Comparison of ENCODE assay signal across 36 cellular contexts in genomic region chr3:37943126-37943525, GRCh38. TPM values are rescaled to one million over a fixed set of nuclear protein-coding genes. Genes with fewer than 3 reads are reported as not detected.
DNase-seq lines count a peak whose midpoint lies in the region; ATAC-seq and TF ChIP-seq lines count a peak whose summit lies in the region.
"Had no signal": no experiment of that assay in that cellular context is flagged by ENCODE, and none has a peak within 500 bp of the region (broad histone marks: within the 10 kb centered on the region; RNA-seq: fewer than 3 reads in every experiment).

No MANE protein-coding gene starts in this region.

- TF ChIP-seq CTCF in PC-9 (conservative IDR thresholded peaks at IDR 0.05) (no peak), colonic mucosa (IDR thresholded peaks at IDR 0.05) (no peak)

- POLR2A ChIA-PET in PC-9 (lab: Charles Lee; ENCODE audit: unreplicated experiment) = no interaction called here

- no peak overlapping the region for H3K27ac Mint-ChIP-seq in activated T-cell treated with anti-CD3 and anti-CD28 coated beads, Interleukin-2, amount 50 U/mL, for 24 hours
- H3K27ac Mint-ChIP-seq: activated B cell treated with CpG ODN at 0.5 μM for 24 hours; activated naive CD8-positive, alpha-beta T cell; CD8-positive, alpha-beta T cell; effector memory CD8-positive, alpha-beta T cell; natural killer cell treated with Interleukin-12 subunit alpha and Interleukin-12 subunit beta and Interleukin-15 and Interleukin-18, amount 100 ng/mL, for 72 hours; stimulated activated naive CD8-positive, alpha-beta T cell treated with anti-CD3 and anti-CD28 coated beads, Interleukin-15, Interleukin-2, amounts not matched to agents 100 ng/mL and 50 ng/mL, for 24 hours had no signal

- peaks cover 44% of the 10 kb centered on the region for H3F3A ChIP-seq in PC-9 (ENCODE audit: insufficient read depth, low read depth)

- no peaks in the 10 kb centered on the region for H3K27me3 ChIP-seq in PC-9 (ENCODE audit: insufficient read depth, low read depth)
- H3K27me3 ChIP-seq in colonic mucosa = no peaks in the 10 kb centered on the region
- no peaks in the 10 kb centered on the region for H3K27me3 ChIP-seq in muscle layer of colon (ENCODE audit: control insufficient read depth in 1 of 2, insufficient read depth in 2 of 2, low read length in 2 of 2)
- H3K27me3 ChIP-seq in stomach smooth muscle (ENCODE audit: control insufficient read depth in 1 of 2, insufficient read depth in 2 of 2, low read length in 2 of 2) = no peaks in the 10 kb centered on the region
- H3K27me3 ChIP-seq: BE2C, left lung, thyroid gland had no signal

- H3K27ac ChIP-seq in PC-9 (peak overlapping the region; percentile 88), colonic mucosa (peak overlapping the region; percentile 16), muscle layer of colon (ENCODE audit: low read depth, low read length) (peak overlapping the region; percentile 36), stomach smooth muscle (ENCODE audit: low read length) (peak overlapping the region; percentile 66)
- H3K27ac ChIP-seq: thyroid gland had no signal

- CTCF ChIA-PET in PC-9 (lab: Charles Lee) = no interaction called here

- peaks cover 74% of the 10 kb centered on the region for H3K79me2 ChIP-seq in PC-9 (ENCODE audit: low read depth)

- H3K4me1 ChIP-seq in PC-9 (replicated peaks; ENCODE audit: insufficient read depth) (peaks cover 62% of the 10 kb centered on the region), colonic mucosa (peaks cover 25% of the 10 kb centered on the region), muscle layer of colon (ENCODE audit: insufficient read depth, low read length) (peaks cover 76% of the 10 kb centered on the region), stomach smooth muscle (ENCODE audit: control insufficient read depth, insufficient read depth, low read length) (peaks cover 72% of the 10 kb centered on the region)

- peaks cover 6% of the 10 kb centered on the region for H3K4me1 Mint-ChIP-seq in activated T-cell treated with anti-CD3 and anti-CD28 coated beads, Interleukin-2, amount 50 U/mL, for 24 hours (ENCODE audit: low read depth)
- H3K4me1 Mint-ChIP-seq: activated B cell treated with CpG ODN at 0.5 μM for 24 hours had no signal

- no peak for ATAC-seq in HG02870 (IDR thresholded peaks at IDR 0.05; ENCODE audit: unreplicated experiment)
- ATAC-seq: CD8-positive, alpha-beta T cell; effector memory CD8-positive, alpha-beta T cell; left lung; natural killer cell treated with Interleukin-12 subunit alpha and Interleukin-12 subunit beta and Interleukin-15 and Interleukin-18, amount 100 ng/mL, for 72 hours; right cardiac atrium had no signal

- H3K4me3 ChIP-seq in PC-9 (no peak overlapping the region), colonic mucosa (no peak overlapping the region), muscle layer of colon (ENCODE audit: low read depth in 1 of 2, low read length in 2 of 2) (no peak overlapping the region), stomach smooth muscle (ENCODE audit: low read length in 2 of 2) (no peak overlapping the region)
- H3K4me3 ChIP-seq: left lung, thyroid gland had no signal

- intact Hi-C loops in PC-9 (cut with micrococcal nuclease; ENCODE audit: unreplicated experiment) (loop anchor here (10.0 kb wide), 1 partner anchor 1202 kb away; no protein-coding TSS in a partner anchor), colonic mucosa (cut with DNase I) (no loop called here)

- H3K4me3 Mint-ChIP-seq in activated T-cell treated with anti-CD3 and anti-CD28 coated beads, Interleukin-2, amount 50 U/mL, for 24 hours = no peak overlapping the region
- H3K4me3 Mint-ChIP-seq: activated B cell treated with CpG ODN at 0.5 μM for 24 hours; activated naive CD8-positive, alpha-beta T cell; CD8-positive, alpha-beta T cell; effector memory CD8-positive, alpha-beta T cell; natural killer cell treated with Interleukin-12 subunit alpha and Interleukin-12 subunit beta and Interleukin-15 and Interleukin-18, amount 100 ng/mL, for 72 hours; stimulated activated naive CD8-positive, alpha-beta T cell treated with anti-CD3 and anti-CD28 coated beads, Interleukin-15, Interleukin-2, amounts not matched to agents 100 ng/mL and 50 ng/mL, for 24 hours had no signal

- H3K9me3 Mint-ChIP-seq in activated T-cell treated with anti-CD3 and anti-CD28 coated beads, Interleukin-2, amount 50 U/mL, for 24 hours = no peaks in the 10 kb centered on the region
- H3K9me3 Mint-ChIP-seq: activated B cell treated with CpG ODN at 0.5 μM for 24 hours; CD8-positive, alpha-beta T cell; effector memory CD8-positive, alpha-beta T cell; natural killer cell treated with Interleukin-12 subunit alpha and Interleukin-12 subunit beta and Interleukin-15 and Interleukin-18, amount 100 ng/mL, for 72 hours; stimulated activated naive CD8-positive, alpha-beta T cell treated with anti-CD3 and anti-CD28 coated beads, Interleukin-15, Interleukin-2, amounts not matched to agents 100 ng/mL and 50 ng/mL, for 24 hours had no signal

- H3K9me3 ChIP-seq in PC-9 (ENCODE audit: insufficient read depth, low read depth) (no peaks in the 10 kb centered on the region; the same call in 1 of the 2 replicates), colonic mucosa (no peaks in the 10 kb centered on the region), muscle layer of colon (ENCODE audit: low read length) (no peaks in the 10 kb centered on the region), stomach smooth muscle (ENCODE audit: control insufficient read depth in 2 of 2, low read length in 2 of 2) (no peaks in the 10 kb centered on the region)
- H3K9me3 ChIP-seq: BE2C, left lung, SK-N-SH, thyroid gland had no signal

- H3K36me3 Mint-ChIP-seq in activated T-cell treated with anti-CD3 and anti-CD28 coated beads, Interleukin-2, amount 50 U/mL, for 24 hours (ENCODE audit: low read depth) = no peaks in the 10 kb centered on the region
- H3K36me3 Mint-ChIP-seq: activated naive CD8-positive, alpha-beta T cell; CD8-positive, alpha-beta T cell; natural killer cell treated with Interleukin-12 subunit alpha and Interleukin-12 subunit beta and Interleukin-15 and Interleukin-18, amount 100 ng/mL, for 72 hours had no signal

- no TSS peak for BruUV-seq in PC-9 (replicated peaks; lab: Mats Ljungman, UMichigan)

- no peaks in the 10 kb centered on the region for H4K20me1 ChIP-seq in PC-9 (ENCODE audit: insufficient read depth)

- DNase-seq in PC-9 (no peak), colonic mucosa (no peak), NCI-H2029 (lab: John Stamatoyannopoulos, UW) (no peak), NCI-H1417 (lab: John Stamatoyannopoulos, UW) (no peak)
- no peak for DNase-seq in activated T-cell treated with anti-CD3 and anti-CD28 coated beads, Interleukin-2, amount 50 U/mL, for 24 hours
- DNase-seq: ACHN; activated B cell treated with CpG ODN at 0.5 μM for 24 hours; activated CD4-positive, alpha-beta T cell treated with anti-CD3 and anti-CD28 coated beads, Interleukin-2, amount 50 U/mL, for 1 hour; activated effector memory CD4-positive, alpha-beta T cell treated with anti-CD3 and anti-CD28 coated beads, Interleukin-2, amount 50 U/mL, for 16 hours; activated T-cell treated with anti-CD3 and anti-CD28 coated beads, Interleukin-2, amount 50 U/mL, for 1 hour; anterior cingulate cortex; BE2C; CD8-positive, alpha-beta T cell; cortex of kidney; DMS 273 treated with DMSO at 0.1 percent for 48 hours; effector memory CD8-positive, alpha-beta T cell; EL; glutamatergic neuron; Karpas-422; left lung; midbrain; NCI-H510A treated with DMSO at 0.1 percent for 48 hours; OCI-M1; right cardiac atrium; SK-N-SH; stimulated activated CD4-positive, alpha-beta T cell treated with anti-CD3 and anti-CD28 coated beads, Interleukin-2, amount 100 ng/mL, for 24 hours; stimulated activated CD8-positive, alpha-beta memory T cell treated with anti-CD3 and anti-CD28 coated beads, Interleukin-4, amount 100 ng/mL, for 48 hours; thyroid gland had no signal

- no peaks in the 10 kb centered on the region for H3K27me3 Mint-ChIP-seq in activated T-cell treated with anti-CD3 and anti-CD28 coated beads, Interleukin-2, amount 50 U/mL, for 24 hours
- H3K27me3 Mint-ChIP-seq: activated B cell treated with CpG ODN at 0.5 μM for 24 hours; stimulated activated naive CD8-positive, alpha-beta T cell treated with anti-CD3 and anti-CD28 coated beads, Interleukin-15, Interleukin-2, amounts not matched to agents 100 ng/mL and 50 ng/mL, for 24 hours had no signal

- H2AFZ ChIP-seq in PC-9 = no peak overlapping the region
- H2AFZ ChIP-seq: parathyroid adenoma had no signal

- H3K9me2 ChIP-seq in PC-9 (ENCODE audit: insufficient read depth) = no peaks in the 10 kb centered on the region
- H3K9me2 ChIP-seq: SK-N-SH had no signal

- H3K36me3 ChIP-seq in PC-9 (ENCODE audit: low read depth) = 0 out of 2 replicates have a peak, but pooled peaks cover under 1% of the 10 kb centered on the region
- H3K36me3 ChIP-seq in colonic mucosa = no peaks in the 10 kb centered on the region
- no peaks in the 10 kb centered on the region for H3K36me3 ChIP-seq in muscle layer of colon (ENCODE audit: insufficient read depth, low read length)
- H3K36me3 ChIP-seq in stomach smooth muscle (ENCODE audit: control insufficient read depth in 2 of 2, insufficient read depth in 2 of 2, low read length in 2 of 2) = no peaks in the 10 kb centered on the region
- H3K36me3 ChIP-seq: BE2C, left lung, thyroid gland had no signal

- no peak overlapping the region for H3K4me2 ChIP-seq in PC-9
- H3K4me2 ChIP-seq: SK-N-SH had no signal

- H3K9ac ChIP-seq in colonic mucosa (ENCODE audit: low read depth in 2 of 2, low read length in 2 of 2) (peak overlapping the region in 1 of 2 donors; percentile 16), muscle layer of colon (ENCODE audit: low read length) (no peak overlapping the region), stomach smooth muscle (ENCODE audit: low read length in 2 of 2) (no peak overlapping the region)
- H3K9ac ChIP-seq: parathyroid adenoma, SK-N-SH had no signal

RNA-seq across cellular contexts. Expression of gene VILL, which starts 47.5 kb away (rescaled TPM):
- total RNA-seq in PC-9 (2021) (14.1 and 14.7 TPM in 2 replicates), colonic mucosa (100 to 1,000 TPM; 155 to 166 TPM)
- total RNA-seq: H4 had no signal

Comparison
In these comparisons a context has a peak if more than half of its experiments do, and no peak if none do; other contexts are left out.
1. H3K27ac ChIP-seq: peak in every context shown above with its lines; median percentile 88 in PC-9; 66 in stomach smooth muscle; 36 in muscle layer of colon; 16 in colonic mucosa.